Comparison of ENCODE assay signal across 3 cellular contexts in the genomic region with DNA sequence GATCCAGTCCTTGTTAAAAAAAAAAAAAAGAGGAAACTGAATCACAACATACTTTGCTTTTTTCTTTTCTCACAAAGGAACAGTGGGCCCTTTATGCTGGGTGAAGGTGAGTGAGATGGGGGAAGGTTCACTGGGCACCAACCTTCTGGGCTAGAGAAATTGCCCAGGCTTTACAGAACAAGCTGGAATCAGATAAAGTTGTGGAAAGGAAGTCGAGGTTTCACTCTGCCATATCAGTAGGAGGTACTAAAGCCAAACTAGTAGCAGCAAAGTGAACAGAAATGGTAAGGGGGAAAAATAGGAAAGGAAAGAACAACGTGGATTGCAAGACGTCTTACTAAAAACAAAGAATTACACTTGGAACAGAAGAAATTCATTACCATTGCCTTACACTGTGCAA.
TF ChIP-seq lines count a peak whose summit lies in the region.

No MANE protein-coding gene starts in this region.

TF ChIP-seq in SK-N-SH, 30 proteins besides CTCF, POLR2A, EP300 and RAD21:
- TF ChIP-seq MXI1 (IDR thresholded peaks at IDR 0.05; ENCODE audit: low read depth, low read length) (no peak), ELF1 (IDR thresholded peaks at IDR 0.05) (no peak), POLR2AphosphoS5 (IDR thresholded peaks at IDR 0.05; ENCODE audit: low read depth, low read length) (no peak), FOXM1 (IDR thresholded peaks at IDR 0.05; ENCODE audit: low read depth) (no peak), MEF2A (IDR thresholded peaks at IDR 0.05; ENCODE audit: borderline replicate concordance, low read depth) (no peak), NFIC (IDR thresholded peaks at IDR 0.05; ENCODE audit: borderline replicate concordance) (no peak), JUND (IDR thresholded peaks at IDR 0.05) (no peak), TAF1 (IDR thresholded peaks at IDR 0.05; ENCODE audit: borderline replicate concordance, low read depth, low read length) (no peak), SMC3 (IDR thresholded peaks at IDR 0.05; ENCODE audit: low read depth, low read length) (no peak), EZH2phosphoT487 (IDR thresholded peaks at IDR 0.05; ENCODE audit: borderline replicate concordance, low read depth) (no peak), TCF12 (IDR thresholded peaks at IDR 0.05) (no peak)
- TF ChIP-seq, protein P1, sequence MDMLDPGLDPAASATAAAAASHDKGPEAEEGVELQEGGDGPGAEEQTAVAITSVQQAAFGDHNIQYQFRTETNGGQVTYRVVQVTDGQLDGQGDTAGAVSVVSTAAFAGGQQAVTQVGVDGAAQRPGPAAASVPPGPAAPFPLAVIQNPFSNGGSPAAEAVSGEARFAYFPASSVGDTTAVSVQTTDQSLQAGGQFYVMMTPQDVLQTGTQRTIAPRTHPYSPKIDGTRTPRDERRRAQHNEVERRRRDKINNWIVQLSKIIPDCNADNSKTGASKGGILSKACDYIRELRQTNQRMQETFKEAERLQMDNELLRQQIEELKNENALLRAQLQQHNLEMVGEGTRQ (IDR thresholded peaks at IDR 0.05; ENCODE audit: borderline replicate concordance, low read depth, low read length), result no peak
- TF ChIP-seq, protein P2, sequence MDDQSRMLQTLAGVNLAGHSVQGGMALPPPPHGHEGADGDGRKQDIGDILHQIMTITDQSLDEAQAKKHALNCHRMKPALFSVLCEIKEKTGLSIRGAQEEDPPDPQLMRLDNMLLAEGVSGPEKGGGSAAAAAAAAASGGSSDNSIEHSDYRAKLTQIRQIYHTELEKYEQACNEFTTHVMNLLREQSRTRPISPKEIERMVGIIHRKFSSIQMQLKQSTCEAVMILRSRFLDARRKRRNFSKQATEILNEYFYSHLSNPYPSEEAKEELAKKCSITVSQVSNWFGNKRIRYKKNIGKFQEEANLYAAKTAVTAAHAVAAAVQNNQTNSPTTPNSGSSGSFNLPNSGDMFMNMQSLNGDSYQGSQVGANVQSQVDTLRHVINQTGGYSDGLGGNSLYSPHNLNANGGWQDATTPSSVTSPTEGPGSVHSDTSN (IDR thresholded peaks at IDR 0.05), result no peak

TF ChIP-seq in SK-N-SH treated with all-trans-retinoic acid at 6 μM for 48 hours, 23 proteins besides CTCF, POLR2A, EP300 and RAD21:
- TF ChIP-seq ZC3H10 (CRISPR knock-in tag; IDR thresholded peaks at IDR 0.05) (no peak), TOX (CRISPR knock-in tag; IDR thresholded peaks at IDR 0.05; ENCODE audit: borderline replicate concordance) (no peak), SNAI2 (CRISPR knock-in tag; IDR thresholded peaks at IDR 0.05) (no peak), RARB (CRISPR knock-in tag; IDR thresholded peaks at IDR 0.05) (no peak), BACH2 (CRISPR knock-in tag; IDR thresholded peaks at IDR 0.05; ENCODE audit: borderline replicate concordance) (no peak), OSR1 (CRISPR knock-in tag; IDR thresholded peaks at IDR 0.05) (no peak), ZNF8 (CRISPR knock-in tag; IDR thresholded peaks at IDR 0.05) (no peak), ARNTL (CRISPR knock-in tag; IDR thresholded peaks at IDR 0.05; ENCODE audit: borderline replicate concordance, low read depth) (no peak), ESRRG (CRISPR knock-in tag; IDR thresholded peaks at IDR 0.05) (no peak)
- TF ChIP-seq, protein P3, sequence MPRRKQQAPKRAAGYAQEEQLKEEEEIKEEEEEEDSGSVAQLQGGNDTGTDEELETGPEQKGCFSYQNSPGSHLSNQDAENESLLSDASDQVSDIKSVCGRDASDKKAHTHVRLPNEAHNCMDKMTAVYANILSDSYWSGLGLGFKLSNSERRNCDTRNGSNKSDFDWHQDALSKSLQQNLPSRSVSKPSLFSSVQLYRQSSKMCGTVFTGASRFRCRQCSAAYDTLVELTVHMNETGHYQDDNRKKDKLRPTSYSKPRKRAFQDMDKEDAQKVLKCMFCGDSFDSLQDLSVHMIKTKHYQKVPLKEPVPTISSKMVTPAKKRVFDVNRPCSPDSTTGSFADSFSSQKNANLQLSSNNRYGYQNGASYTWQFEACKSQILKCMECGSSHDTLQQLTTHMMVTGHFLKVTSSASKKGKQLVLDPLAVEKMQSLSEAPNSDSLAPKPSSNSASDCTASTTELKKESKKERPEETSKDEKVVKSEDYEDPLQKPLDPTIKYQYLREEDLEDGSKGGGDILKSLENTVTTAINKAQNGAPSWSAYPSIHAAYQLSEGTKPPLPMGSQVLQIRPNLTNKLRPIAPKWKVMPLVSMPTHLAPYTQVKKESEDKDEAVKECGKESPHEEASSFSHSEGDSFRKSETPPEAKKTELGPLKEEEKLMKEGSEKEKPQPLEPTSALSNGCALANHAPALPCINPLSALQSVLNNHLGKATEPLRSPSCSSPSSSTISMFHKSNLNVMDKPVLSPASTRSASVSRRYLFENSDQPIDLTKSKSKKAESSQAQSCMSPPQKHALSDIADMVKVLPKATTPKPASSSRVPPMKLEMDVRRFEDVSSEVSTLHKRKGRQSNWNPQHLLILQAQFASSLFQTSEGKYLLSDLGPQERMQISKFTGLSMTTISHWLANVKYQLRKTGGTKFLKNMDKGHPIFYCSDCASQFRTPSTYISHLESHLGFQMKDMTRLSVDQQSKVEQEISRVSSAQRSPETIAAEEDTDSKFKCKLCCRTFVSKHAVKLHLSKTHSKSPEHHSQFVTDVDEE (CRISPR knock-in tag; IDR thresholded peaks at IDR 0.05), result no peak
- TF ChIP-seq, protein P4, sequence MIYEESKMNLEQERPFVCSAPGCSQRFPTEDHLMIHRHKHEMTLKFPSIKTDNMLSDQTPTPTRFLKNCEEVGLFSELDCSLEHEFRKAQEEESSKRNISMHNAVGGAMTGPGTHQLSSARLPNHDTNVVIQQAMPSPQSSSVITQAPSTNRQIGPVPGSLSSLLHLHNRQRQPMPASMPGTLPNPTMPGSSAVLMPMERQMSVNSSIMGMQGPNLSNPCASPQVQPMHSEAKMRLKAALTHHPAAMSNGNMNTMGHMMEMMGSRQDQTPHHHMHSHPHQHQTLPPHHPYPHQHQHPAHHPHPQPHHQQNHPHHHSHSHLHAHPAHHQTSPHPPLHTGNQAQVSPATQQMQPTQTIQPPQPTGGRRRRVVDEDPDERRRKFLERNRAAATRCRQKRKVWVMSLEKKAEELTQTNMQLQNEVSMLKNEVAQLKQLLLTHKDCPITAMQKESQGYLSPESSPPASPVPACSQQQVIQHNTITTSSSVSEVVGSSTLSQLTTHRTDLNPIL (CRISPR knock-in tag; IDR thresholded peaks at IDR 0.05; ENCODE audit: low read depth), result no peak
- TF ChIP-seq, protein P5, sequence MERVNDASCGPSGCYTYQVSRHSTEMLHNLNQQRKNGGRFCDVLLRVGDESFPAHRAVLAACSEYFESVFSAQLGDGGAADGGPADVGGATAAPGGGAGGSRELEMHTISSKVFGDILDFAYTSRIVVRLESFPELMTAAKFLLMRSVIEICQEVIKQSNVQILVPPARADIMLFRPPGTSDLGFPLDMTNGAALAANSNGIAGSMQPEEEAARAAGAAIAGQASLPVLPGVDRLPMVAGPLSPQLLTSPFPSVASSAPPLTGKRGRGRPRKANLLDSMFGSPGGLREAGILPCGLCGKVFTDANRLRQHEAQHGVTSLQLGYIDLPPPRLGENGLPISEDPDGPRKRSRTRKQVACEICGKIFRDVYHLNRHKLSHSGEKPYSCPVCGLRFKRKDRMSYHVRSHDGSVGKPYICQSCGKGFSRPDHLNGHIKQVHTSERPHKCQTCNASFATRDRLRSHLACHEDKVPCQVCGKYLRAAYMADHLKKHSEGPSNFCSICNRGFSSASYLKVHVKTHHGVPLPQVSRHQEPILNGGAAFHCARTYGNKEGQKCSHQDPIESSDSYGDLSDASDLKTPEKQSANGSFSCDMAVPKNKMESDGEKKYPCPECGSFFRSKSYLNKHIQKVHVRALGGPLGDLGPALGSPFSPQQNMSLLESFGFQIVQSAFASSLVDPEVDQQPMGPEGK (CRISPR knock-in tag; IDR thresholded peaks at IDR 0.05; ENCODE audit: borderline replicate concordance), result no peak
- TF ChIP-seq, protein P6, sequence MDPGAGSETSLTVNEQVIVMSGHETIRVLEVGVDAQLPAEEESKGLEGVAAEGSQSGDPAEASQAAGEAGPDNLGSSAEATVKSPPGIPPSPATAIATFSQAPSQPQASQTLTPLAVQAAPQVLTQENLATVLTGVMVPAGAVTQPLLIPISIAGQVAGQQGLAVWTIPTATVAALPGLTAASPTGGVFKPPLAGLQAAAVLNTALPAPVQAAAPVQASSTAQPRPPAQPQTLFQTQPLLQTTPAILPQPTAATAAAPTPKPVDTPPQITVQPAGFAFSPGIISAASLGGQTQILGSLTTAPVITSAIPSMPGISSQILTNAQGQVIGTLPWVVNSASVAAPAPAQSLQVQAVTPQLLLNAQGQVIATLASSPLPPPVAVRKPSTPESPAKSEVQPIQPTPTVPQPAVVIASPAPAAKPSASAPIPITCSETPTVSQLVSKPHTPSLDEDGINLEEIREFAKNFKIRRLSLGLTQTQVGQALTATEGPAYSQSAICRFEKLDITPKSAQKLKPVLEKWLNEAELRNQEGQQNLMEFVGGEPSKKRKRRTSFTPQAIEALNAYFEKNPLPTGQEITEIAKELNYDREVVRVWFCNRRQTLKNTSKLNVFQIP (CRISPR knock-in tag; IDR thresholded peaks at IDR 0.05; ENCODE audit: borderline replicate concordance, low read depth), result no peak

TF ChIP-seq in GM12878, 131 proteins besides CTCF, POLR2A, EP300 and RAD21:
- TF ChIP-seq BMI1 (IDR thresholded peaks at IDR 0.05; ENCODE audit: borderline replicate concordance), result 0 out of 2 replicates have a peak, but pooled peaks have one; percentile 42
- 0 out of 2 replicates have a peak, but pooled peaks have one; percentile 25 for TF ChIP-seq NBN (IDR thresholded peaks at IDR 0.05)
- TF ChIP-seq, protein P7, sequence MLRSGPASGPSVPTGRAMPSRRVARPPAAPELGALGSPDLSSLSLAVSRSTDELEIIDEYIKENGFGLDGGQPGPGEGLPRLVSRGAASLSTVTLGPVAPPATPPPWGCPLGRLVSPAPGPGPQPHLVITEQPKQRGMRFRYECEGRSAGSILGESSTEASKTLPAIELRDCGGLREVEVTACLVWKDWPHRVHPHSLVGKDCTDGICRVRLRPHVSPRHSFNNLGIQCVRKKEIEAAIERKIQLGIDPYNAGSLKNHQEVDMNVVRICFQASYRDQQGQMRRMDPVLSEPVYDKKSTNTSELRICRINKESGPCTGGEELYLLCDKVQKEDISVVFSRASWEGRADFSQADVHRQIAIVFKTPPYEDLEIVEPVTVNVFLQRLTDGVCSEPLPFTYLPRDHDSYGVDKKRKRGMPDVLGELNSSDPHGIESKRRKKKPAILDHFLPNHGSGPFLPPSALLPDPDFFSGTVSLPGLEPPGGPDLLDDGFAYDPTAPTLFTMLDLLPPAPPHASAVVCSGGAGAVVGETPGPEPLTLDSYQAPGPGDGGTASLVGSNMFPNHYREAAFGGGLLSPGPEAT (IDR thresholded peaks at IDR 0.05; ENCODE audit: low read depth), result 0 out of 2 replicates have a peak, but pooled peaks have one; percentile 21
- TF ChIP-seq POLR2AphosphoS5 (IDR thresholded peaks at IDR 0.05; ENCODE audit: low read length), result peak; percentile 41; the same call in 1 of the 2 replicates
- no peak for TF ChIP-seq NR2C2 (IDR thresholded peaks at IDR 0.05; ENCODE audit: borderline replicate concordance, control insufficient read depth, insufficient read length, low read depth)
- TF ChIP-seq ZNF384 (IDR thresholded peaks at IDR 0.05; ENCODE audit: borderline replicate concordance, low read depth, low read length), result peak; percentile 64
